19 cellular contexts compared by ENCODE assay signal in genomic region chr5:25970906-25971489, GRCh38.
"Had no signal": no experiment of that assay in that cellular context is flagged by ENCODE, and none has a peak within 500 bp of the region (broad histone marks: within the 10 kb centered on the region; RNA-seq: fewer than 3 reads in every experiment).

No MANE protein-coding gene starts in this region.

- H3K9ac ChIP-seq: SK-N-SH had no signal

- H3K9me2 ChIP-seq: SK-N-SH had no signal

- H3K4me2 ChIP-seq: SK-N-SH had no signal

- H3K27me3 ChIP-seq: MG63 had no signal

- DNase-seq: KBM-7, MG63, NCI-H1092, NCI-H1105 treated with DMSO at 0.1 percent for 48 hours, NCI-H1436, NCI-H187, NCI-H2029, NCI-H2081 treated with DMSO at 0.1 percent for 48 hours, NCI-H2171, NCI-H226, NCI-H446, NCI-H510A, NCI-H524 treated with DMSO at 0.1 percent for 48 hours, NCI-H69, NCI-H774, SHP77, SK-N-SH, T-helper 1 cell had no signal

- H3K4me3 ChIP-seq: MG63 had no signal

- H3K36me3 ChIP-seq: MG63 had no signal

- H3K9me3 ChIP-seq: MG63, SK-N-SH had no signal

- H3K27ac ChIP-seq: RWPE1 had no signal
